Comparison of ENCODE assay signal across 1 cellular context in the genomic region with DNA sequence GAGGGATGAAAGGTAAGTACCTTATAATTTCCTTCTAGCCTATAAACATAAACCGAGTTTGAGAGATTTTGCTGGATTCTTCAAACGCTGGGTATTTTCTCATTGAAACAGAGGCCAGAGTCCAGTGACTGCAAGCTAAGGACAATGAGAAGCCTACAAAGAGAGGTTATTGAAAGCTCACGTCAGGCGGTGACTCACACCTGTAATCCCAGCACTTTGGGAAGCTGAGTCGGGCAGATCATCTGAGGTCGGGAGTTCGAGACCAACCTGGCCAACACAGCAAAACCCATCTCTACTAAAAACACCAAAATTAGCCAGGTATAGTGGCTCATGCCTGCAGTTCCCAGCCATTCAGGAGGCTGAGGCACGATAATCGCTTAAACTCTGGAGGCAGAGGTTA.
TF ChIP-seq lines count a peak whose summit lies in the region.

No MANE protein-coding gene starts in this region.

TF ChIP-seq in HepG2, 621 proteins besides CTCF, POLR2A, EP300 and RAD21 (continues in another document):
- TF ChIP-seq TBX2 (CRISPR knock-in tag; IDR thresholded peaks at IDR 0.05; ENCODE audit: borderline replicate concordance) (no peak), ZNF33B (CRISPR knock-in tag; IDR thresholded peaks at IDR 0.05) (no peak), GABPA (IDR thresholded peaks at IDR 0.05; ENCODE audit: low read depth, low read length) (no peak), GABPA (CRISPR knock-in tag; IDR thresholded peaks at IDR 0.05; ENCODE audit: low read depth) (no peak), ZNF572 (CRISPR knock-in tag; IDR thresholded peaks at IDR 0.05) (no peak), RARA (CRISPR knock-in tag; IDR thresholded peaks at IDR 0.05) (0 out of 2 replicates have a peak, but pooled peaks have one; percentile 23), RCOR2 (CRISPR knock-in tag; IDR thresholded peaks at IDR 0.05) (no peak), ZBTB20 (CRISPR knock-in tag; IDR thresholded peaks at IDR 0.05; ENCODE audit: borderline replicate concordance, low read depth) (no peak), FOSL2 (CRISPR knock-in tag; IDR thresholded peaks at IDR 0.05) (peak; percentile 94), AGO1 (IDR thresholded peaks at IDR 0.05; ENCODE audit: low read depth, low read length, poor library complexity, severe bottlenecking) (no peak), ZNF460 (CRISPR knock-in tag; IDR thresholded peaks at IDR 0.05; ENCODE audit: borderline replicate concordance) (peak; percentile 48; the same call in 1 of the 2 replicates), NFIC (IDR thresholded peaks at IDR 0.05; ENCODE audit: low read length) (no peak), SMAD3 (CRISPR knock-in tag; IDR thresholded peaks at IDR 0.05) (no peak), CREB1 (IDR thresholded peaks at IDR 0.05) (0 out of 2 replicates have a peak, but pooled peaks have one; percentile 46), CREB1 (CRISPR knock-in tag; IDR thresholded peaks at IDR 0.05) (peak; percentile 37; the same call in 1 of the 2 replicates), RAD51 (IDR thresholded peaks at IDR 0.05; ENCODE audit: borderline replicate concordance) (no peak), SOX5 (CRISPR knock-in tag; IDR thresholded peaks at IDR 0.05; ENCODE audit: borderline replicate concordance) (peak; percentile 72), ZFP1 (CRISPR knock-in tag; IDR thresholded peaks at IDR 0.05) (no peak), JARID2 (CRISPR knock-in tag; IDR thresholded peaks at IDR 0.05; ENCODE audit: insufficient replicate concordance) (no peak), NR2F1 (CRISPR knock-in tag; IDR thresholded peaks at IDR 0.05) (no peak), IRF2 (CRISPR knock-in tag; IDR thresholded peaks at IDR 0.05) (no peak), ZFP62 (CRISPR knock-in tag; IDR thresholded peaks at IDR 0.05) (no peak), CHD4 (IDR thresholded peaks at IDR 0.05; ENCODE audit: borderline replicate concordance, low read length) (peak; percentile 48; the same call in 1 of the 2 replicates), ZSCAN30 (CRISPR knock-in tag; IDR thresholded peaks at IDR 0.05) (no peak), ZNF841 (CRISPR knock-in tag; IDR thresholded peaks at IDR 0.05; ENCODE audit: borderline replicate concordance) (no peak), ELF4 (CRISPR knock-in tag; IDR thresholded peaks at IDR 0.05; ENCODE audit: borderline replicate concordance) (0 out of 2 replicates have a peak, but pooled peaks have one; percentile 39), ZNF773 (CRISPR knock-in tag; IDR thresholded peaks at IDR 0.05; ENCODE audit: borderline replicate concordance) (no peak), HDAC6 (IDR thresholded peaks at IDR 0.05; ENCODE audit: low read depth, low read length) (no peak), SMYD3 (CRISPR knock-in tag; IDR thresholded peaks at IDR 0.05) (no peak), SSRP1 (CRISPR knock-in tag; IDR thresholded peaks at IDR 0.05) (no peak), ZNF260 (CRISPR knock-in tag; IDR thresholded peaks at IDR 0.05; ENCODE audit: borderline replicate concordance, low read depth) (no peak), ZNF75D (CRISPR knock-in tag; IDR thresholded peaks at IDR 0.05; ENCODE audit: borderline replicate concordance) (no peak), ZNF614 (CRISPR knock-in tag; IDR thresholded peaks at IDR 0.05; ENCODE audit: borderline replicate concordance) (no peak)
- TF ChIP-seq, protein P1, sequence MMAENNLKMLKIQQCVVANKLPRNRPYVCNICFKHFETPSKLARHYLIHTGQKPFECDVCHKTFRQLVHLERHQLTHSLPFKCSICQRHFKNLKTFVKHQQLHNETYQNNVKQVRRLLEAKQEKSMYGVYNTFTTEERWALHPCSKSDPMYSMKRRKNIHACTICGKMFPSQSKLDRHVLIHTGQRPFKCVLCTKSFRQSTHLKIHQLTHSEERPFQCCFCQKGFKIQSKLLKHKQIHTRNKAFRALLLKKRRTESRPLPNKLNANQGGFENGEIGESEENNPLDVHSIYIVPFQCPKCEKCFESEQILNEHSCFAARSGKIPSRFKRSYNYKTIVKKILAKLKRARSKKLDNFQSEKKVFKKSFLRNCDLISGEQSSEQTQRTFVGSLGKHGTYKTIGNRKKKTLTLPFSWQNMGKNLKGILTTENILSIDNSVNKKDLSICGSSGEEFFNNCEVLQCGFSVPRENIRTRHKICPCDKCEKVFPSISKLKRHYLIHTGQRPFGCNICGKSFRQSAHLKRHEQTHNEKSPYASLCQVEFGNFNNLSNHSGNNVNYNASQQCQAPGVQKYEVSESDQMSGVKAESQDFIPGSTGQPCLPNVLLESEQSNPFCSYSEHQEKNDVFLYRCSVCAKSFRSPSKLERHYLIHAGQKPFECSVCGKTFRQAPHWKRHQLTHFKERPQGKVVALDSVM (CRISPR knock-in tag; IDR thresholded peaks at IDR 0.05): no peak
- TF ChIP-seq, protein P2, sequence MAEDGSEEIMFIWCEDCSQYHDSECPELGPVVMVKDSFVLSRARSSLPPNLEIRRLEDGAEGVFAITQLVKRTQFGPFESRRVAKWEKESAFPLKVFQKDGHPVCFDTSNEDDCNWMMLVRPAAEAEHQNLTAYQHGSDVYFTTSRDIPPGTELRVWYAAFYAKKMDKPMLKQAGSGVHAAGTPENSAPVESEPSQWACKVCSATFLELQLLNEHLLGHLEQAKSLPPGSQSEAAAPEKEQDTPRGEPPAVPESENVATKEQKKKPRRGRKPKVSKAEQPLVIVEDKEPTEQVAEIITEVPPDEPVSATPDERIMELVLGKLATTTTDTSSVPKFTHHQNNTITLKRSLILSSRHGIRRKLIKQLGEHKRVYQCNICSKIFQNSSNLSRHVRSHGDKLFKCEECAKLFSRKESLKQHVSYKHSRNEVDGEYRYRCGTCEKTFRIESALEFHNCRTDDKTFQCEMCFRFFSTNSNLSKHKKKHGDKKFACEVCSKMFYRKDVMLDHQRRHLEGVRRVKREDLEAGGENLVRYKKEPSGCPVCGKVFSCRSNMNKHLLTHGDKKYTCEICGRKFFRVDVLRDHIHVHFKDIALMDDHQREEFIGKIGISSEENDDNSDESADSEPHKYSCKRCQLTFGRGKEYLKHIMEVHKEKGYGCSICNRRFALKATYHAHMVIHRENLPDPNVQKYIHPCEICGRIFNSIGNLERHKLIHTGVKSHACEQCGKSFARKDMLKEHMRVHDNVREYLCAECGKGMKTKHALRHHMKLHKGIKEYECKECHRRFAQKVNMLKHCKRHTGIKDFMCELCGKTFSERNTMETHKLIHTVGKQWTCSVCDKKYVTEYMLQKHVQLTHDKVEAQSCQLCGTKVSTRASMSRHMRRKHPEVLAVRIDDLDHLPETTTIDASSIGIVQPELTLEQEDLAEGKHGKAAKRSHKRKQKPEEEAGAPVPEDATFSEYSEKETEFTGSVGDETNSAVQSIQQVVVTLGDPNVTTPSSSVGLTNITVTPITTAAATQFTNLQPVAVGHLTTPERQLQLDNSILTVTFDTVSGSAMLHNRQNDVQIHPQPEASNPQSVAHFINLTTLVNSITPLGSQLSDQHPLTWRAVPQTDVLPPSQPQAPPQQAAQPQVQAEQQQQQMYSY (CRISPR knock-in tag; IDR thresholded peaks at IDR 0.05): no peak
- TF ChIP-seq, protein P3, sequence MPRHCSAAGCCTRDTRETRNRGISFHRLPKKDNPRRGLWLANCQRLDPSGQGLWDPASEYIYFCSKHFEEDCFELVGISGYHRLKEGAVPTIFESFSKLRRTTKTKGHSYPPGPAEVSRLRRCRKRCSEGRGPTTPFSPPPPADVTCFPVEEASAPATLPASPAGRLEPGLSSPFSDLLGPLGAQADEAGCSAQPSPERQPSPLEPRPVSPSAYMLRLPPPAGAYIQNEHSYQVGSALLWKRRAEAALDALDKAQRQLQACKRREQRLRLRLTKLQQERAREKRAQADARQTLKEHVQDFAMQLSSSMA (CRISPR knock-in tag; IDR thresholded peaks at IDR 0.05): no peak
- TF ChIP-seq, protein P4, sequence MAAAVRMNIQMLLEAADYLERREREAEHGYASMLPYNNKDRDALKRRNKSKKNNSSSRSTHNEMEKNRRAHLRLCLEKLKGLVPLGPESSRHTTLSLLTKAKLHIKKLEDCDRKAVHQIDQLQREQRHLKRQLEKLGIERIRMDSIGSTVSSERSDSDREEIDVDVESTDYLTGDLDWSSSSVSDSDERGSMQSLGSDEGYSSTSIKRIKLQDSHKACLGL (CRISPR knock-in tag; IDR thresholded peaks at IDR 0.05): no peak
- TF ChIP-seq, protein P5, sequence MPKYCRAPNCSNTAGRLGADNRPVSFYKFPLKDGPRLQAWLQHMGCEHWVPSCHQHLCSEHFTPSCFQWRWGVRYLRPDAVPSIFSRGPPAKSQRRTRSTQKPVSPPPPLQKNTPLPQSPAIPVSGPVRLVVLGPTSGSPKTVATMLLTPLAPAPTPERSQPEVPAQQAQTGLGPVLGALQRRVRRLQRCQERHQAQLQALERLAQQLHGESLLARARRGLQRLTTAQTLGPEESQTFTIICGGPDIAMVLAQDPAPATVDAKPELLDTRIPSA (CRISPR knock-in tag; IDR thresholded peaks at IDR 0.05; ENCODE audit: borderline replicate concordance): no peak
- TF ChIP-seq, protein P6, sequence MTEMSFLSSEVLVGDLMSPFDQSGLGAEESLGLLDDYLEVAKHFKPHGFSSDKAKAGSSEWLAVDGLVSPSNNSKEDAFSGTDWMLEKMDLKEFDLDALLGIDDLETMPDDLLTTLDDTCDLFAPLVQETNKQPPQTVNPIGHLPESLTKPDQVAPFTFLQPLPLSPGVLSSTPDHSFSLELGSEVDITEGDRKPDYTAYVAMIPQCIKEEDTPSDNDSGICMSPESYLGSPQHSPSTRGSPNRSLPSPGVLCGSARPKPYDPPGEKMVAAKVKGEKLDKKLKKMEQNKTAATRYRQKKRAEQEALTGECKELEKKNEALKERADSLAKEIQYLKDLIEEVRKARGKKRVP (CRISPR knock-in tag; IDR thresholded peaks at IDR 0.05): no peak
- TF ChIP-seq, protein P7, sequence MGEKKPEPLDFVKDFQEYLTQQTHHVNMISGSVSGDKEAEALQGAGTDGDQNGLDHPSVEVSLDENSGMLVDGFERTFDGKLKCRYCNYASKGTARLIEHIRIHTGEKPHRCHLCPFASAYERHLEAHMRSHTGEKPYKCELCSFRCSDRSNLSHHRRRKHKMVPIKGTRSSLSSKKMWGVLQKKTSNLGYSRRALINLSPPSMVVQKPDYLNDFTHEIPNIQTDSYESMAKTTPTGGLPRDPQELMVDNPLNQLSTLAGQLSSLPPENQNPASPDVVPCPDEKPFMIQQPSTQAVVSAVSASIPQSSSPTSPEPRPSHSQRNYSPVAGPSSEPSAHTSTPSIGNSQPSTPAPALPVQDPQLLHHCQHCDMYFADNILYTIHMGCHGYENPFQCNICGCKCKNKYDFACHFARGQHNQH (CRISPR knock-in tag; IDR thresholded peaks at IDR 0.05): no peak
- TF ChIP-seq, protein P8, sequence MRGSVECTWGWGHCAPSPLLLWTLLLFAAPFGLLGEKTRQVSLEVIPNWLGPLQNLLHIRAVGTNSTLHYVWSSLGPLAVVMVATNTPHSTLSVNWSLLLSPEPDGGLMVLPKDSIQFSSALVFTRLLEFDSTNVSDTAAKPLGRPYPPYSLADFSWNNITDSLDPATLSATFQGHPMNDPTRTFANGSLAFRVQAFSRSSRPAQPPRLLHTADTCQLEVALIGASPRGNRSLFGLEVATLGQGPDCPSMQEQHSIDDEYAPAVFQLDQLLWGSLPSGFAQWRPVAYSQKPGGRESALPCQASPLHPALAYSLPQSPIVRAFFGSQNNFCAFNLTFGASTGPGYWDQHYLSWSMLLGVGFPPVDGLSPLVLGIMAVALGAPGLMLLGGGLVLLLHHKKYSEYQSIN (CRISPR knock-in tag; IDR thresholded peaks at IDR 0.05; ENCODE audit: borderline replicate concordance): no peak
- TF ChIP-seq, protein P9, sequence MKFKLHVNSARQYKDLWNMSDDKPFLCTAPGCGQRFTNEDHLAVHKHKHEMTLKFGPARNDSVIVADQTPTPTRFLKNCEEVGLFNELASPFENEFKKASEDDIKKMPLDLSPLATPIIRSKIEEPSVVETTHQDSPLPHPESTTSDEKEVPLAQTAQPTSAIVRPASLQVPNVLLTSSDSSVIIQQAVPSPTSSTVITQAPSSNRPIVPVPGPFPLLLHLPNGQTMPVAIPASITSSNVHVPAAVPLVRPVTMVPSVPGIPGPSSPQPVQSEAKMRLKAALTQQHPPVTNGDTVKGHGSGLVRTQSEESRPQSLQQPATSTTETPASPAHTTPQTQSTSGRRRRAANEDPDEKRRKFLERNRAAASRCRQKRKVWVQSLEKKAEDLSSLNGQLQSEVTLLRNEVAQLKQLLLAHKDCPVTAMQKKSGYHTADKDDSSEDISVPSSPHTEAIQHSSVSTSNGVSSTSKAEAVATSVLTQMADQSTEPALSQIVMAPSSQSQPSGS (CRISPR knock-in tag; IDR thresholded peaks at IDR 0.05): no peak
- TF ChIP-seq, protein P10, sequence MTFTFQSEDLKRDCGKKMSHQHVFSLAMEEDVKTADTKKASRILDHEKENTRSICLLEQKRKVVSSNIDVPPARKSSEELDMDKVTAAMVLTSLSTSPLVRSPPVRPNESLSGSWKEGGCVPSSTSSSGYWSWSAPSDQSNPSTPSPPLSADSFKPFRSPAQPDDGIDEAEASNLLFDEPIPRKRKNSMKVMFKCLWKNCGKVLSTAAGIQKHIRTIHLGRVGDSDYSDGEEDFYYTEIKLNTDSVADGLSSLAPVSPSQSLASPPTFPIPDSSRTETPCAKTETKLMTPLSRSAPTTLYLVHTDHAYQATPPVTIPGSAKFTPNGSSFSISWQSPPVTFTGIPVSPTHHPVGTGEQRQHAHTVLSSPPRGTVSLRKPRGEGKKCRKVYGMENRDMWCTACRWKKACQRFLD (CRISPR knock-in tag; IDR thresholded peaks at IDR 0.05; ENCODE audit: borderline replicate concordance): no peak
- TF ChIP-seq, protein P11, sequence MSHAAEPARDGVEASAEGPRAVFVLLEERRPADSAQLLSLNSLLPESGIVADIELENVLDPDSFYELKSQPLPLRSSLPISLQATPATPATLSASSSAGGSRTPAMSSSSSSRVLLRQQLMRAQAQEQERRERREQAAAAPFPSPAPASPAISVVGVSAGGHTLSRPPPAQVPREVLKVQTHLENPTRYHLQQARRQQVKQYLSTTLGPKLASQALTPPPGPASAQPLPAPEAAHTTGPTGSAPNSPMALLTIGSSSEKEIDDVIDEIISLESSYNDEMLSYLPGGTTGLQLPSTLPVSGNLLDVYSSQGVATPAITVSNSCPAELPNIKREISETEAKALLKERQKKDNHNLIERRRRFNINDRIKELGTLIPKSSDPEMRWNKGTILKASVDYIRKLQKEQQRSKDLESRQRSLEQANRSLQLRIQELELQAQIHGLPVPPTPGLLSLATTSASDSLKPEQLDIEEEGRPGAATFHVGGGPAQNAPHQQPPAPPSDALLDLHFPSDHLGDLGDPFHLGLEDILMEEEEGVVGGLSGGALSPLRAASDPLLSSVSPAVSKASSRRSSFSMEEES (CRISPR knock-in tag; IDR thresholded peaks at IDR 0.05): no peak
